1 cellular context compared by ENCODE assay signal in genomic region chr1:246065592-246065991, GRCh38.
TF ChIP-seq lines count a peak whose summit lies in the region.

No MANE protein-coding gene starts in this region.

TF ChIP-seq in WTC11, 78 proteins besides CTCF, POLR2A, EP300 and RAD21 (continued from another document):
- TF ChIP-seq USF1 (CRISPR knock-in tag; IDR thresholded peaks at IDR 0.05), result no peak
- TF ChIP-seq OVOL2 (CRISPR knock-in tag; IDR thresholded peaks at IDR 0.05; ENCODE audit: borderline replicate concordance), result no peak
- TF ChIP-seq GTF2I (CRISPR knock-in tag; conservative IDR thresholded peaks at IDR 0.05), result no peak
- TF ChIP-seq IRF2 (CRISPR knock-in tag; IDR thresholded peaks at IDR 0.05; ENCODE audit: borderline replicate concordance, low read depth), result no peak
- TF ChIP-seq PRDM15 (CRISPR knock-in tag; IDR thresholded peaks at IDR 0.05), result no peak
- no peak for TF ChIP-seq ZBTB21 (CRISPR knock-in tag; IDR thresholded peaks at IDR 0.05; ENCODE audit: borderline replicate concordance)
